In genomic region chr6:37259191-37259590, GRCh38 we compare ENCODE assay signal across 9 cellular contexts. TPM values are rescaled to one million over a fixed set of nuclear protein-coding genes. Genes with fewer than 3 reads are reported as not detected.
DNase-seq lines count a peak whose midpoint lies in the region; ATAC-seq and TF ChIP-seq lines count a peak whose summit lies in the region.
"Had no signal": no experiment of that assay in that cellular context is flagged by ENCODE, and none has a peak within 500 bp of the region (broad histone marks: within the 10 kb centered on the region; RNA-seq: fewer than 3 reads in every experiment).

No MANE protein-coding gene starts in this region.

- H3K4me1 ChIP-seq in DND-41 (ENCODE audit: insufficient read depth, low read length) (peaks cover 92% of the 10 kb centered on the region), mammary epithelial cell (ENCODE audit: insufficient read depth, low read length) (peaks cover 16% of the 10 kb centered on the region)

- H3K27me3 ChIP-seq in DND-41 (ENCODE audit: insufficient read depth, low read length, poor library complexity): no peaks in the 10 kb centered on the region
- no peaks in the 10 kb centered on the region for H3K27me3 ChIP-seq in MG63
- H3K27me3 ChIP-seq in mammary epithelial cell (ENCODE audit: insufficient read depth, low read length): no peaks in the 10 kb centered on the region

- ATAC-seq in DND-41 (ENCODE audit: insufficient read depth, low read depth) (no peak), GM19455 (IDR thresholded peaks at IDR 0.05; ENCODE audit: unreplicated experiment) (no peak), GM19035 (IDR thresholded peaks at IDR 0.05; ENCODE audit: unreplicated experiment) (no peak), HG03457 (IDR thresholded peaks at IDR 0.05; ENCODE audit: unreplicated experiment) (no peak)
- ATAC-seq in natural killer cell treated with Interleukin-12 subunit alpha and Interleukin-12 subunit beta and Interleukin-15 and Interleukin-18, amount 100 ng/mL, for 72 hours: no peak

- peak overlapping the region; percentile 83 for H3K9ac ChIP-seq in DND-41 (ENCODE audit: low read depth, low read length)
- H3K9ac ChIP-seq in mammary epithelial cell (ENCODE audit: insufficient read depth, low read length): no peak overlapping the region

- H3K4me1 Mint-ChIP-seq in natural killer cell treated with Interleukin-12 subunit alpha and Interleukin-12 subunit beta and Interleukin-15 and Interleukin-18, amount 100 ng/mL, for 72 hours (ENCODE audit: low read depth in 2 of 2): peaks cover 54 to 63% of the 10 kb centered on the region in 2 donors

- BruUV-seq in mammary epithelial cell (replicated peaks; lab: Mats Ljungman, UMichigan): no TSS peak

- peak overlapping the region; percentile 97 to 99 for H3K27ac Mint-ChIP-seq in natural killer cell treated with Interleukin-12 subunit alpha and Interleukin-12 subunit beta and Interleukin-15 and Interleukin-18, amount 100 ng/mL, for 72 hours

- H3K4me3 ChIP-seq in DND-41 (ENCODE audit: low read depth in 1 of 2, low read length in 2 of 2): peak overlapping the region; percentile 79 to 83; a peak in 3 of 4 replicates
- H3K4me3 ChIP-seq in MG63: peak overlapping the region; percentile 85; the same call in 1 of the 2 replicates
- peak overlapping the region in 1 of 3 experiments; percentile 69 for H3K4me3 ChIP-seq in mammary epithelial cell (replicated peaks in 1 of 3; ENCODE audit: insufficient read depth in 1 of 3, low read depth in 2 of 3, low read length in 3 of 3)

- dilution Hi-C loops in mammary epithelial cell (cut with HindIII; ENCODE audit: low sequenced_read_pairs): no loop called here

- CTCF ChIA-PET in mammary epithelial cell (lab: Charles Lee; ENCODE audit: low non-redundant PET): no interaction called here

- in situ Hi-C loops in mammary epithelial cell (cut with MboI; ENCODE audit: low sequenced_read_pairs in 2 of 2): no loop called here

- H2AFZ ChIP-seq in DND-41 (ENCODE audit: low read depth, low read length) (0 out of 2 replicates have a peak overlapping the region, but pooled peaks have one; percentile 20), mammary epithelial cell (ENCODE audit: low read depth, low read length) (no peak overlapping the region)

- no peaks in the 10 kb centered on the region for H3K9me3 ChIP-seq in DND-41 (ENCODE audit: insufficient read depth, low read length, severe bottlenecking)
- no peaks in the 10 kb centered on the region for H3K9me3 ChIP-seq in MG63
- H3K9me3 ChIP-seq in mammary epithelial cell (replicated peaks; ENCODE audit: insufficient read depth, low read length): no peaks in the 10 kb centered on the region

- no peaks in the 10 kb centered on the region for H3K9me3 Mint-ChIP-seq in natural killer cell treated with Interleukin-12 subunit alpha and Interleukin-12 subunit beta and Interleukin-15 and Interleukin-18, amount 100 ng/mL, for 72 hours

- no peaks in the 10 kb centered on the region for H3K27me3 Mint-ChIP-seq in natural killer cell treated with Interleukin-12 subunit alpha and Interleukin-12 subunit beta and Interleukin-15 and Interleukin-18, amount 100 ng/mL, for 72 hours

- DNase-seq in DND-41: no peak
- no peak for DNase-seq in MG63
- DNase-seq in mammary epithelial cell: peak; percentile 61
- no peak for DNase-seq in natural killer cell treated with Interleukin-12 subunit alpha and Interleukin-12 subunit beta and Interleukin-15 and Interleukin-18, amount 100 ng/mL, for 72 hours (ENCODE audit: low spot score)
- no peak for DNase-seq in foreskin melanocyte
- DNase-seq: NCI-H2107 had no signal

- H4K20me1 ChIP-seq in DND-41 (ENCODE audit: insufficient read depth, low read length) (no peaks in the 10 kb centered on the region), mammary epithelial cell (ENCODE audit: insufficient read depth, low read length) (no peaks in the 10 kb centered on the region)

- H3K4me3 Mint-ChIP-seq in natural killer cell treated with Interleukin-12 subunit alpha and Interleukin-12 subunit beta and Interleukin-15 and Interleukin-18, amount 100 ng/mL, for 72 hours: peak overlapping the region; percentile 99

- H3K4me2 ChIP-seq in DND-41 (ENCODE audit: insufficient read depth, low read length): peak overlapping the region; percentile 93
- H3K4me2 ChIP-seq in mammary epithelial cell (ENCODE audit: insufficient read depth, low read depth, low read length): peak overlapping the region; percentile 94

- intact Hi-C loops in mammary epithelial cell (cut with micrococcal nuclease): no loop called here

- peaks cover 96% of the 10 kb centered on the region for H3K79me2 ChIP-seq in DND-41 (ENCODE audit: insufficient read depth, low read length)
- peaks cover 60% of the 10 kb centered on the region for H3K79me2 ChIP-seq in mammary epithelial cell (ENCODE audit: insufficient read depth, low read length)

- H3K36me3 ChIP-seq in DND-41 (ENCODE audit: insufficient read depth, low read length) (peaks cover 14% of the 10 kb centered on the region), MG63 (no peaks in the 10 kb centered on the region), mammary epithelial cell (ENCODE audit: insufficient read depth, low read length) (no peaks in the 10 kb centered on the region)

- WGBS in mammary epithelial cell (ENCODE audit: low coverage, missing lambda C conversion rate): 68% methylated on average over 2 of the region's 2 CpGs

- H3K36me3 Mint-ChIP-seq in natural killer cell treated with Interleukin-12 subunit alpha and Interleukin-12 subunit beta and Interleukin-15 and Interleukin-18, amount 100 ng/mL, for 72 hours: peaks cover 5% of the 10 kb centered on the region

- TF ChIP-seq CTCF in DND-41 (IDR thresholded peaks at IDR 0.05; ENCODE audit: borderline replicate concordance, extremely low read depth, low read length, poor library complexity, severe bottlenecking): no peak
- no peak for TF ChIP-seq CTCF in mammary epithelial cell (conservative IDR thresholded peaks at IDR 0.05 in 1 of 2, IDR thresholded peaks at IDR 0.05 in 1 of 2; ENCODE audit: extremely low read depth in 1 of 2, insufficient read depth in 1 of 2, low read depth in 1 of 2, low read length in 2 of 2)

- H3K27ac ChIP-seq in DND-41 (ENCODE audit: low read length) (peak overlapping the region; percentile 86), mammary epithelial cell (ENCODE audit: insufficient read depth, low read depth, low read length) (peak overlapping the region; percentile 88)

RNA-seq across cellular contexts. Expression of gene TMEM217, which starts 1.2 kb away (rescaled TPM):
- total RNA-seq in MG63 (2014; rRNA removed; shearing (Covaris generic); ENCODE audit: low replicate concordance): 0.17 and 0.36 TPM in 2 replicates
- 1 to 10 TPM; 1.7 to 4.2 TPM for total RNA-seq in mammary epithelial cell
- 1.1 TPM for polyA plus RNA-seq in mammary epithelial cell
- 5.6 TPM for polyA minus RNA-seq in mammary epithelial cell
- total RNA-seq in natural killer cell treated with Interleukin-12 subunit alpha and Interleukin-12 subunit beta and Interleukin-15 and Interleukin-18, amount 100 ng/mL, for 72 hours: 10 to 100 TPM; 23.5 to 23.7 TPM

RNA-seq across cellular contexts. Expression of gene TBC1D22B, which starts 1.6 kb away (rescaled TPM):
- total RNA-seq in MG63 (2014; rRNA removed; shearing (Covaris generic); ENCODE audit: low replicate concordance): 2.4 and 4.4 TPM in 2 replicates
- 10 to 100 TPM in 1 of 2 donors, 1 to 10 TPM in 1; 9.3 to 10.4 TPM for total RNA-seq in mammary epithelial cell
- polyA plus RNA-seq in mammary epithelial cell: 5.7 TPM
- 8.7 TPM for polyA minus RNA-seq in mammary epithelial cell
- total RNA-seq in natural killer cell treated with Interleukin-12 subunit alpha and Interleukin-12 subunit beta and Interleukin-15 and Interleukin-18, amount 100 ng/mL, for 72 hours: 10 to 100 TPM; 27.3 to 37.8 TPM

Comparison
In these comparisons a context has a peak if more than half of its experiments do, and no peak if none do; other contexts are left out.
1. RNA of gene TMEM217, which starts 1.2 kb away (total RNA-seq): 23.5 to 23.7 TPM in natural killer cell treated with Interleukin-12 subunit alpha and Interleukin-12 subunit beta and Interleukin-15 and Interleukin-18, amount 100 ng/mL, for 72 hours; 1.7 to 4.2 TPM in mammary epithelial cell and 0.17 to 0.36 TPM in MG63; every median in the first group is over 4 times any median in the second.